In genomic region chr1:110619412-110620249, GRCh38 we compare ENCODE assay signal across 1 cellular context.
A peak's percentile ranks its signal among the peaks of the same experiment; 100 is the strongest.
TF ChIP-seq lines count a peak whose summit lies in the region.

No MANE protein-coding gene starts in this region.

TF ChIP-seq in HCT116, 20 proteins besides CTCF, POLR2A, EP300 and RAD21 (continued from another document):
- TF ChIP-seq ELF1 (IDR thresholded peaks at IDR 0.05; ENCODE audit: borderline replicate concordance, low read depth) (no peak), SIN3A (IDR thresholded peaks at IDR 0.05; ENCODE audit: low read depth) (no peak), TCF7L2 (IDR thresholded peaks at IDR 0.05; ENCODE audit: borderline replicate concordance, extremely low read depth, insufficient read depth, insufficient read length) (no peak), ZBTB33 (IDR thresholded peaks at IDR 0.05; ENCODE audit: extremely low read depth, insufficient replicate concordance, low read length) (no peak), EZH2 (IDR thresholded peaks at IDR 0.05) (no peak), CEBPB (IDR thresholded peaks at IDR 0.05; ENCODE audit: low read depth) (no peak), ZFX (IDR thresholded peaks at IDR 0.05) (no peak), FOSL1 (IDR thresholded peaks at IDR 0.05; ENCODE audit: low read depth) (no peak), SP1 (IDR thresholded peaks at IDR 0.05; ENCODE audit: low read depth) (no peak), ATF3 (IDR thresholded peaks at IDR 0.05) (no peak), REST (IDR thresholded peaks at IDR 0.05; ENCODE audit: low read depth) (no peak), ZNF274 (IDR thresholded peaks at IDR 0.05; ENCODE audit: low read depth, low read length) (no peak), JUND (IDR thresholded peaks at IDR 0.05) (no peak), CBX3 (IDR thresholded peaks at IDR 0.05; ENCODE audit: low read depth) (peak; percentile 3; the same call in 1 of the 2 replicates)
TF ChIP-seq in HCT116: peak in this region for 4.
